37 cellular contexts compared by ENCODE assay signal in the genomic region with DNA sequence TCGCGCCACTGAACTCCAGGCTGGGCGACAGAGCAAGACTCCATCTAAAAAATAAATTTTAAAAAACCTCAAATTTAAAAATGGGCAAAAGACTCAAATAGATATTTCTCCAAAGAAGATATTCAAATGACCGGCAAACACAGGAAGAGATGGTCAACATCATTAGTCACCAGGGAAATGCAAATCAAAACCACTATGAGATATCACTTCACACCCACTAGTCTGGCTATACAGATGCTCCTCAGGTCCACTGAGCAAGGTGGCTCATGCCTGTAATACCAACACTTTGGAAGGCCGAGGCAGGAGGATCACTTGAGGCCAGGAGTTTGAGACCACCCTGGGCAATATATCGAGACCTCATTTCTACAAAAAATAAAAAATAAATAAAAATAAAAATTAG.
"Had no signal": no experiment of that assay in that cellular context is flagged by ENCODE, and none has a peak within 500 bp of the region (broad histone marks: within the 10 kb centered on the region; RNA-seq: fewer than 3 reads in every experiment).

No MANE protein-coding gene starts in this region.

- H3K4me3 Mint-ChIP-seq: activated B cell treated with CpG ODN at 0.5 μM for 24 hours; activated CD8-positive, alpha-beta T cell treated with anti-CD3 and anti-CD28 coated beads for 36 hours; activated naive CD4-positive, alpha-beta T cell treated with anti-CD3 and anti-CD28 coated beads for 36 hours; activated naive CD8-positive, alpha-beta T cell treated with anti-CD3 and anti-CD28 coated beads, Interleukin-2, amount 50 U/mL, for 24 hours; activated T-cell treated with anti-CD3 and anti-CD28 coated beads, Interleukin-2, amount 50 U/mL, for 4 hours; activated T-helper 1 cell treated with anti-CD3 and anti-CD28 coated beads, Interleukin-12 subunit alpha, Interleukin-12 subunit beta, Interleukin-2, Interleukin-4 antibody, amounts not matched to agents 30 ng/mL and 10 ng/mL and 1 ng/mL, durations not matched to agents 14 hours and 24 hours and 36 hours; brain had no signal

- ATAC-seq: activated CD8-positive, alpha-beta T cell treated with anti-CD3 and anti-CD28 coated beads for 36 hours; activated naive CD4-positive, alpha-beta T cell treated with anti-CD3 and anti-CD28 coated beads, Interleukin-2, amount 50 U/mL, for 72 hours; activated naive CD8-positive, alpha-beta T cell treated with anti-CD3 and anti-CD28 coated beads, Interleukin-2, amount 50 U/mL, for 24 hours; activated T-cell treated with anti-CD3 and anti-CD28 coated beads, Interleukin-2, amount 50 U/mL, for 4 hours; Right ventricle myocardium inferior; SK-N-SH treated with all-trans-retinoic acid at 6 μM for 48 hours had no signal

- H3K9me3 Mint-ChIP-seq: activated B cell treated with CpG ODN at 0.5 μM for 24 hours; activated CD8-positive, alpha-beta T cell treated with anti-CD3 and anti-CD28 coated beads for 36 hours; activated naive CD4-positive, alpha-beta T cell treated with anti-CD3 and anti-CD28 coated beads for 36 hours; activated naive CD4-positive, alpha-beta T cell treated with anti-CD3 and anti-CD28 coated beads, Interleukin-2, amount 50 U/mL, for 72 hours; activated naive CD8-positive, alpha-beta T cell treated with anti-CD3 and anti-CD28 coated beads, Interleukin-2, amount 50 U/mL, for 24 hours; activated T-cell treated with anti-CD3 and anti-CD28 coated beads, Interleukin-2, amount 50 U/mL, for 4 hours; activated T-helper 1 cell treated with anti-CD3 and anti-CD28 coated beads, Interleukin-12 subunit alpha, Interleukin-12 subunit beta, Interleukin-2, Interleukin-4 antibody, amounts not matched to agents 30 ng/mL and 10 ng/mL and 1 ng/mL, durations not matched to agents 14 hours and 24 hours and 36 hours; brain had no signal

- H3K4me2 ChIP-seq: PC-9 had no signal

- H3K27ac Mint-ChIP-seq: activated B cell treated with CpG ODN at 0.5 μM for 24 hours; activated CD8-positive, alpha-beta T cell treated with anti-CD3 and anti-CD28 coated beads for 36 hours; activated naive CD4-positive, alpha-beta T cell treated with anti-CD3 and anti-CD28 coated beads for 36 hours; activated naive CD4-positive, alpha-beta T cell treated with anti-CD3 and anti-CD28 coated beads, Interleukin-2, amount 50 U/mL, for 72 hours; activated naive CD8-positive, alpha-beta T cell treated with anti-CD3 and anti-CD28 coated beads, Interleukin-2, amount 50 U/mL, for 24 hours; activated T-helper 1 cell treated with anti-CD3 and anti-CD28 coated beads, Interleukin-12 subunit alpha, Interleukin-12 subunit beta, Interleukin-2, Interleukin-4 antibody, amounts not matched to agents 30 ng/mL and 10 ng/mL and 1 ng/mL, durations not matched to agents 14 hours and 24 hours and 36 hours; brain had no signal

- H3K4me3 ChIP-seq: PC-9 had no signal

- H2AFZ ChIP-seq: PC-9 had no signal

- DNase-seq: activated B cell treated with CpG ODN at 0.5 μM for 24 hours; activated CD4-positive, alpha-beta T cell treated with anti-CD3 and anti-CD28 coated beads for 1 hour; activated CD4-positive, alpha-beta T cell treated with anti-CD3 and anti-CD28 coated beads for 48 hours; activated CD8-positive, alpha-beta T cell treated with anti-CD3 and anti-CD28 coated beads for 36 hours; activated gamma-delta T cell treated with Interleukin-2 at 50 U/mL for 16 hours; activated naive CD4-positive, alpha-beta T cell treated with anti-CD3 and anti-CD28 coated beads for 36 hours; activated naive CD8-positive, alpha-beta T cell treated with anti-CD3 and anti-CD28 coated beads, Interleukin-2, amount 50 U/mL, for 24 hours; activated T-cell treated with anti-CD3 and anti-CD28 coated beads for 4 hours; activated T-cell treated with anti-CD3 and anti-CD28 coated beads, Interleukin-2, amount 50 U/mL, for 4 hours; anterior cingulate cortex; caudate nucleus; Karpas-422; NCI-H1105; NCI-H1417 treated with DMSO at 0.1 percent for 48 hours; NCI-H187 treated with DMSO at 0.1 percent for 48 hours; NCI-H2081; NCI-H2171 treated with DMSO at 0.1 percent for 48 hours; NCI-H2227 treated with DMSO at 0.1 percent for 48 hours; NCI-H446; NCI-H510A treated with DMSO at 0.1 percent for 48 hours; NCI-H748 treated with DMSO at 0.1 percent for 48 hours; NK-92 treated with Interleukin-12 subunit alpha and Interleukin-12 subunit beta, amount 100 ng/mL, for 24 hours; PC-9; SIG-M5; T-helper 1 cell; T-helper 2 cell; T-helper 9 cell had no signal

- FAIRE-seq: bronchial epithelial cell, colon, RCC 7860 had no signal

- H3K4me1 Mint-ChIP-seq: activated B cell treated with CpG ODN at 0.5 μM for 24 hours; activated naive CD8-positive, alpha-beta T cell treated with anti-CD3 and anti-CD28 coated beads, Interleukin-2, amount 50 U/mL, for 24 hours had no signal

- H3K36me3 Mint-ChIP-seq: activated naive CD4-positive, alpha-beta T cell treated with anti-CD3 and anti-CD28 coated beads, Interleukin-2, amount 50 U/mL, for 72 hours; brain had no signal

- H3K27ac ChIP-seq: PC-9, RWPE1, VCaP had no signal
